ENCODE assay signal across 13 cellular contexts in the genomic region with DNA sequence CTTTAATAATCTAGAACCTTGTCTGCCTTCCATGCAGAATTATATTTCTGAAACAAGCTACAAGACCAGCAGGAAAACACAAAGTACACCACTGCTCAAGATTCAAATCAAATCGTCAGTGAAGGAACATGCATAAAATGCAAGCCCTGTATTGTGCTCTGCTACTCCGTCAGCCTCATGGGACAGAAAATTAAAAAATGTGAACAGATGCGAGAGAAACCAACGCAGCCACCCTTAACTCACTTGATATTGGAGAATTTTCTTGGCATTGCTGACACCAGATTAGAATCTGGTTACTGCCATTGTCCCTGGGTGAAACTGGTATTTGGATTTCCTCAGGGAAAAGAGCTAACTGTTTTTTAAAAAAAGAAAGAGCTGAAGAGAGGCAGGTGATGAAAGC. TPM values are rescaled to one million over a fixed set of nuclear protein-coding genes. Genes with fewer than 3 reads are reported as not detected.
DNase-seq lines count a peak whose midpoint lies in the region; TF ChIP-seq lines count a peak whose summit lies in the region.
"Had no signal": no experiment of that assay in that cellular context is flagged by ENCODE, and none has a peak within 500 bp of the region (broad histone marks: within the 10 kb centered on the region; RNA-seq: fewer than 3 reads in every experiment).

No MANE protein-coding gene starts in this region.

- H3K4me3 Mint-ChIP-seq in neural progenitor cell = no peak overlapping the region
- H3K4me3 Mint-ChIP-seq: B cell; T-helper 2 cell treated with Interferon-gamma antibody and Interleukin-4, amounts not matched to agents 5 μg/mL and 100 μg/mL, for 36 hours had no signal

- TF ChIP-seq CTCF in left ventricle myocardium inferior (IDR thresholded peaks at IDR 0.05; ENCODE audit: borderline replicate concordance) = no peak
- TF ChIP-seq CTCF in neural progenitor cell (IDR thresholded peaks at IDR 0.05) = no peak
- no peak for TF ChIP-seq CTCF in vagina (IDR thresholded peaks at IDR 0.05)

- peaks cover under 1% of the 10 kb centered on the region for H3K9me3 Mint-ChIP-seq in neural progenitor cell
- H3K9me3 Mint-ChIP-seq: T-helper 2 cell treated with Interferon-gamma antibody and Interleukin-4, amounts not matched to agents 5 μg/mL and 100 μg/mL, for 36 hours had no signal

- no peaks in the 10 kb centered on the region for H3K27me3 ChIP-seq in left ventricle myocardium inferior (ENCODE audit: low read depth)
- H3K27me3 ChIP-seq in ectodermal cell (ENCODE audit: control insufficient read depth, insufficient read depth, low read length, poor library complexity, severe bottlenecking) = no peaks in the 10 kb centered on the region
- peaks cover 64% of the 10 kb centered on the region for H3K27me3 ChIP-seq in neural progenitor cell
- H3K27me3 ChIP-seq in vagina = no peaks in the 10 kb centered on the region

- H3K79me2 ChIP-seq in neural progenitor cell (ENCODE audit: low read depth) = no peaks in the 10 kb centered on the region

- no peak for TF ChIP-seq POLR2A in vagina (IDR thresholded peaks at IDR 0.05)

- peaks cover 6% of the 10 kb centered on the region for H3K36me3 Mint-ChIP-seq in neural progenitor cell

- WGBS in ectodermal cell, 2 experiments = 91 to 92% methylated on average over 4 of the region's 4 CpGs

- H3K9ac ChIP-seq in neural progenitor cell = no peak overlapping the region
- H3K9ac ChIP-seq: KMS-11 had no signal

- H3K4me1 ChIP-seq in left ventricle myocardium inferior (peaks cover 98% of the 10 kb centered on the region), ectodermal cell (ENCODE audit: control insufficient read depth, insufficient read depth, low read length) (peaks cover 14% of the 10 kb centered on the region), neural progenitor cell (peaks cover 31% of the 10 kb centered on the region), vagina (peaks cover 99% of the 10 kb centered on the region)

- H2AFZ ChIP-seq in neural progenitor cell (replicated peaks) = no peak overlapping the region

- no peaks in the 10 kb centered on the region for H3F3A ChIP-seq in neural progenitor cell (ENCODE audit: low read depth)

- H3K27ac ChIP-seq in left ventricle myocardium inferior (replicated peaks) (peak overlapping the region; percentile 86), ectodermal cell (ENCODE audit: insufficient read depth, low read depth, low read length, poor library complexity, severe bottlenecking) (peak overlapping the region; percentile 2), neural progenitor cell (no peak overlapping the region), vagina (peak overlapping the region; percentile 85)
- H3K27ac ChIP-seq: KMS-11 had no signal

- intact Hi-C loops in left ventricle myocardium inferior (cut with micrococcal nuclease) = no loop called here
- intact Hi-C loops in cardiac septum (cut with DNase I) = loop anchor here (5.0 kb wide), 1 partner anchor 53 kb away; no protein-coding TSS in a partner anchor
- intact Hi-C loops in vagina (cut with DNase I) = no loop called here

- peaks cover 34% of the 10 kb centered on the region for H3K36me3 ChIP-seq in left ventricle myocardium inferior
- no peaks in the 10 kb centered on the region for H3K36me3 ChIP-seq in ectodermal cell (ENCODE audit: control insufficient read depth, insufficient read depth, low read length)
- H3K36me3 ChIP-seq in neural progenitor cell = no peaks in the 10 kb centered on the region
- H3K36me3 ChIP-seq in vagina = peaks cover 0 to 34% of the 10 kb centered on the region in 2 donors

- peak overlapping the region; percentile 95 for H3K27ac Mint-ChIP-seq in neural progenitor cell
- H3K27ac Mint-ChIP-seq: B cell; T-helper 2 cell treated with Interferon-gamma antibody and Interleukin-4, amounts not matched to agents 5 μg/mL and 100 μg/mL, for 36 hours had no signal

- H3K9me3 ChIP-seq in left ventricle myocardium inferior (replicated peaks) = no peaks in the 10 kb centered on the region
- no peaks in the 10 kb centered on the region for H3K9me3 ChIP-seq in ectodermal cell (ENCODE audit: control insufficient read depth, low read length)
- no peaks in the 10 kb centered on the region for H3K9me3 ChIP-seq in neural progenitor cell (ENCODE audit: low read depth)
- no peaks in the 10 kb centered on the region for H3K9me3 ChIP-seq in vagina

- peaks cover 73% of the 10 kb centered on the region for H3K4me1 Mint-ChIP-seq in neural progenitor cell
- H3K4me1 Mint-ChIP-seq: B cell had no signal

- no peak for DNase-seq in left ventricle myocardium inferior
- no peak for DNase-seq in cardiac septum (ENCODE audit: low spot score)
- DNase-seq in neural progenitor cell (ENCODE audit: low spot score) = no peak
- DNase-seq in vagina (ENCODE audit: extremely low spot score in 2 of 2) = no peak
- no peak for DNase-seq in RKO (ENCODE audit: low spot score)
- no peak for DNase-seq in DMS53 treated with DMSO at 0.1 percent for 48 hours (lab: John Stamatoyannopoulos, UW; ENCODE audit: unreplicated experiment)
- DNase-seq in medulla oblongata (ENCODE audit: extremely low spot score) = no peak
- DNase-seq: activated T-cell treated with anti-CD3 and anti-CD28 coated beads for 4 hours, NCI-H526 had no signal

- H3K4me2 ChIP-seq in neural progenitor cell = no peak overlapping the region
- H3K4me2 ChIP-seq: KMS-11 had no signal

- H3K4me3 ChIP-seq in left ventricle myocardium inferior (peak overlapping the region; percentile 33), ectodermal cell (ENCODE audit: insufficient read depth, low read depth, low read length) (no peak overlapping the region), neural progenitor cell (no peak overlapping the region), vagina (no peak overlapping the region)

- H4K20me1 ChIP-seq in neural progenitor cell (ENCODE audit: low read depth) = no peaks in the 10 kb centered on the region

- H3K27me3 Mint-ChIP-seq in neural progenitor cell (ENCODE audit: insufficient read depth, low read depth) = peaks cover 2% of the 10 kb centered on the region
- H3K27me3 Mint-ChIP-seq: B cell had no signal

RNA-seq across cellular contexts. Expression of a gene that starts 23.6 kb away (rescaled TPM):
- 123 TPM for total RNA-seq in left ventricle myocardium inferior
- total RNA-seq in cardiac septum = 177 TPM
- 200 TPM for polyA plus RNA-seq in ectodermal cell (2013, experiment 1 of 4)
- 165 TPM for polyA plus RNA-seq in ectodermal cell (2013, experiment 2 of 4)
- 152 TPM for polyA plus RNA-seq in ectodermal cell (2013, experiment 3 of 4)
- polyA plus RNA-seq in ectodermal cell (2013, experiment 4 of 4) = 175 TPM
- 20.1 and 21.8 TPM in 2 replicates for total RNA-seq in neural progenitor cell (ENCODE audit: low replicate concordance)
- total RNA-seq in vagina = 1,230 TPM
